ENCODE assay signal across 1 cellular context in the genomic region with DNA sequence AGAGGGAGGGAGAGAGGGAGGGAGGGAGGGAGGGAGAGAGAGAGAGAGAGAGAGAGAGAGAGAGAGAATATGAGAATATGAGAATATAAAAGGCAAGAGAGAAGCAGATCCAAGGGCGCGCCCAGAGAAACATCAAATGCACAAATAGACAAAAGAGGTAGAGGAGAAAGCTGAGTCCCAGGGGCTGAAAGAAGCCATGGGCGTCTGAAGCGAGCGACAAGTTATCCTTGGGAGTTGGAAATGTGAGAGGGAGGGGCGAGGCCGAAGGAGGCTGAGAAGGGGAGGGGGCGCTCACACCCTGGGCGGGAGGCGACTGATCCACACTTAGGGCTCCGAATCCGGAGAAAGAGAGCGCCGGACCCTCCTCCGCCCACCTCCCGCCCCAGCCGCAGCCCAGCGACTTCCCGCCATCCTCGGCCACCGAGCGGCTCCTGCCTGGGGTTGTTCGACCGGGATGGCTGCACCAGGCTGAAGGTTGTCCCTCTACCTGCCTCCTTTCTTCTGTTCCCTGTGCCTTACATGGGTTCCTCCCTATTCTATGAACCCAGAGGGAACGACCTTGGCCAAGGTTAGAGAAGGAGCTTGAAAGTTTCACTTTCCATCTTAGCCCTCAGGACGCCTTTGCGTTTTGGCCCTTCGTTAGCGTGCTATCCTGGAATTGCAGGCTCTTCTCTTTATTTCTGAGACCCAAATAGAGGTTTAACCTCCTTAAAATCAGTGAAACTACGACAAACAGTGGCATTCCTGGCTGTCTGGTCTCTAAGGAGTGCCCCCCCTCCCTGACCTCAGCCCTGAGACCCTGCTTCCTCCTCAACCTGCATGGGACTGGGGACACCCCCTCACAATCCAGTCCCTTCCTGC.
TF ChIP-seq lines count a peak whose summit lies in the region.

No MANE protein-coding gene starts in this region.

TF ChIP-seq in liver, 16 proteins besides CTCF, POLR2A, EP300 and RAD21 (continued from another document):
- TF ChIP-seq NR2F2 (IDR thresholded peaks at IDR 0.05) (no peak), FOXA2 (IDR thresholded peaks at IDR 0.05) (no peak), HNF4G (IDR thresholded peaks at IDR 0.05) (no peak), SP1 (IDR thresholded peaks at IDR 0.05) (no peak), RXRA (IDR thresholded peaks at IDR 0.05) (no peak), HNF4A (conservative IDR thresholded peaks at IDR 0.05) (no peak), FOXA1 (IDR thresholded peaks at IDR 0.05) (no peak), EGR1 (IDR thresholded peaks at IDR 0.05; ENCODE audit: low read depth in 2 of 2) (no peak), JUND (IDR thresholded peaks at IDR 0.05) (no peak), YY1 (IDR thresholded peaks at IDR 0.05) (no peak), GABPA (IDR thresholded peaks at IDR 0.05 in 1 of 2, conservative IDR thresholded peaks at IDR 0.05 in 1 of 2) (no peak)
- TF ChIP-seq, protein P1, sequence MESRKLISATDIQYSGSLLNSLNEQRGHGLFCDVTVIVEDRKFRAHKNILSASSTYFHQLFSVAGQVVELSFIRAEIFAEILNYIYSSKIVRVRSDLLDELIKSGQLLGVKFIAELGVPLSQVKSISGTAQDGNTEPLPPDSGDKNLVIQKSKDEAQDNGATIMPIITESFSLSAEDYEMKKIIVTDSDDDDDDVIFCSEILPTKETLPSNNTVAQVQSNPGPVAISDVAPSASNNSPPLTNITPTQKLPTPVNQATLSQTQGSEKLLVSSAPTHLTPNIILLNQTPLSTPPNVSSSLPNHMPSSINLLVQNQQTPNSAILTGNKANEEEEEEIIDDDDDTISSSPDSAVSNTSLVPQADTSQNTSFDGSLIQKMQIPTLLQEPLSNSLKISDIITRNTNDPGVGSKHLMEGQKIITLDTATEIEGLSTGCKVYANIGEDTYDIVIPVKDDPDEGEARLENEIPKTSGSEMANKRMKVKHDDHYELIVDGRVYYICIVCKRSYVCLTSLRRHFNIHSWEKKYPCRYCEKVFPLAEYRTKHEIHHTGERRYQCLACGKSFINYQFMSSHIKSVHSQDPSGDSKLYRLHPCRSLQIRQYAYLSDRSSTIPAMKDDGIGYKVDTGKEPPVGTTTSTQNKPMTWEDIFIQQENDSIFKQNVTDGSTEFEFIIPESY (IDR thresholded peaks at IDR 0.05): no peak
- TF ChIP-seq, protein P2, sequence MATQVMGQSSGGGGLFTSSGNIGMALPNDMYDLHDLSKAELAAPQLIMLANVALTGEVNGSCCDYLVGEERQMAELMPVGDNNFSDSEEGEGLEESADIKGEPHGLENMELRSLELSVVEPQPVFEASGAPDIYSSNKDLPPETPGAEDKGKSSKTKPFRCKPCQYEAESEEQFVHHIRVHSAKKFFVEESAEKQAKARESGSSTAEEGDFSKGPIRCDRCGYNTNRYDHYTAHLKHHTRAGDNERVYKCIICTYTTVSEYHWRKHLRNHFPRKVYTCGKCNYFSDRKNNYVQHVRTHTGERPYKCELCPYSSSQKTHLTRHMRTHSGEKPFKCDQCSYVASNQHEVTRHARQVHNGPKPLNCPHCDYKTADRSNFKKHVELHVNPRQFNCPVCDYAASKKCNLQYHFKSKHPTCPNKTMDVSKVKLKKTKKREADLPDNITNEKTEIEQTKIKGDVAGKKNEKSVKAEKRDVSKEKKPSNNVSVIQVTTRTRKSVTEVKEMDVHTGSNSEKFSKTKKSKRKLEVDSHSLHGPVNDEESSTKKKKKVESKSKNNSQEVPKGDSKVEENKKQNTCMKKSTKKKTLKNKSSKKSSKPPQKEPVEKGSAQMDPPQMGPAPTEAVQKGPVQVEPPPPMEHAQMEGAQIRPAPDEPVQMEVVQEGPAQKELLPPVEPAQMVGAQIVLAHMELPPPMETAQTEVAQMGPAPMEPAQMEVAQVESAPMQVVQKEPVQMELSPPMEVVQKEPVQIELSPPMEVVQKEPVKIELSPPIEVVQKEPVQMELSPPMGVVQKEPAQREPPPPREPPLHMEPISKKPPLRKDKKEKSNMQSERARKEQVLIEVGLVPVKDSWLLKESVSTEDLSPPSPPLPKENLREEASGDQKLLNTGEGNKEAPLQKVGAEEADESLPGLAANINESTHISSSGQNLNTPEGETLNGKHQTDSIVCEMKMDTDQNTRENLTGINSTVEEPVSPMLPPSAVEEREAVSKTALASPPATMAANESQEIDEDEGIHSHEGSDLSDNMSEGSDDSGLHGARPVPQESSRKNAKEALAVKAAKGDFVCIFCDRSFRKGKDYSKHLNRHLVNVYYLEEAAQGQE (IDR thresholded peaks at IDR 0.05): no peak
- TF ChIP-seq, protein P3, sequence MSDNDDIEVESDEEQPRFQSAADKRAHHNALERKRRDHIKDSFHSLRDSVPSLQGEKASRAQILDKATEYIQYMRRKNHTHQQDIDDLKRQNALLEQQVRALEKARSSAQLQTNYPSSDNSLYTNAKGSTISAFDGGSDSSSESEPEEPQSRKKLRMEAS (IDR thresholded peaks at IDR 0.05): no peak
TF ChIP-seq in liver: peak in this region for 0.
